ENCODE assay signal across 18 cellular contexts in the genomic region with DNA sequence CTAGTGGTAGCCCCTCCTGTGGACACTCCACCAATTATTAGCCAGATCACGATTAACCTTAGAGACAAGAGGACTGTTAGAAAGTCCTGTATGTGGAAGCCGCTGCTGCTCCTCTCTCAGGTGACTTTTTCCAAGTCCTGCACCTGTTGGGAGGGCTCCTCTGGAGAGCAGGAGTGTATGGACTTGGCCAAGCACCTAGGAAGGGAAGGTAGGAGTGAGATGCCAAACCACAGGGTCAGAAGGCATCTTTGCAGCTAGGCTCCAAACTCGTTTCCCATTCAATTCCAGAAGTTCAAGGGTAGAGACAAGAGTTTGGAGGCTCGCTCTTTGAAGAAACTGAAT. TPM values are rescaled to one million over a fixed set of nuclear protein-coding genes. Genes with fewer than 3 reads are reported as not detected.
A peak's percentile ranks its signal among the peaks of the same experiment; 100 is the strongest.
DNase-seq lines count a peak whose midpoint lies in the region; ATAC-seq and TF ChIP-seq lines count a peak whose summit lies in the region.
"Had no signal": no experiment of that assay in that cellular context is flagged by ENCODE, and none has a peak within 500 bp of the region (broad histone marks: within the 10 kb centered on the region; RNA-seq: fewer than 3 reads in every experiment).

No MANE protein-coding gene starts in this region.

- DNase-seq in Caki2 (ENCODE audit: low read depth) = peak; percentile 67
- no peak for DNase-seq in T-cell
- DNase-seq in lower lobe of right lung = no peak
- DNase-seq in smooth muscle cell (lab: John Stamatoyannopoulos, UW; ENCODE audit: unreplicated experiment) = no peak
- no peak for DNase-seq in NCI-H2107 (lab: John Stamatoyannopoulos, UW)
- DNase-seq in hippocampal formation (lab: John Stamatoyannopoulos, UW) = no peak
- DNase-seq in stimulated activated CD4-positive, alpha-beta T cell treated with anti-CD3 and anti-CD28 coated beads, Interleukin-15, amount 100 ng/mL, for 24 hours = no peak
- DNase-seq: DMS79, mammary epithelial cell, nucleus accumbens, RPMI8226 had no signal

- H3K4me1 ChIP-seq in lower lobe of right lung (peaks cover 58% of the 10 kb centered on the region), smooth muscle cell (ENCODE audit: low read depth) (peaks cover 9% of the 10 kb centered on the region)

- CTCF ChIA-PET in T-cell (lab: Charles Lee) = interaction anchor here (0.7 to 1.0 kb wide), 2 partner anchors 9 to 34 kb away, joined by 3 read pairs; no protein-coding TSS in a partner anchor

- no peaks in the 10 kb centered on the region for H3K9me3 ChIP-seq in lower lobe of right lung
- H3K9me3 ChIP-seq in smooth muscle cell (replicated peaks; ENCODE audit: low read depth) = no peaks in the 10 kb centered on the region
- H3K9me3 ChIP-seq: thoracic aorta had no signal

- no peak for ATAC-seq in T-cell (replicated peaks in 1 of 4)
- ATAC-seq in lower lobe of right lung = peak; percentile 2 to 25
- no peak for ATAC-seq in GM19467 (IDR thresholded peaks at IDR 0.05; ENCODE audit: unreplicated experiment)
- ATAC-seq: HCT116, sciatic nerve had no signal

- peak overlapping the region; percentile 86 to 95 for H3K27ac Mint-ChIP-seq in T-cell
- H3K27ac Mint-ChIP-seq: B cell had no signal

- no peaks in the 10 kb centered on the region for H3F3A ChIP-seq in smooth muscle cell (ENCODE audit: low read depth)

- no peak for TF ChIP-seq CTCF in lower lobe of right lung (IDR thresholded peaks at IDR 0.05)
- no peak for TF ChIP-seq CTCF in smooth muscle cell (IDR thresholded peaks at IDR 0.05; ENCODE audit: borderline replicate concordance, insufficient read depth, poor library complexity, severe bottlenecking)

- POLR2A ChIA-PET in T-cell (lab: Charles Lee) = no interaction called here

- no peak overlapping the region for H3K4me3 ChIP-seq in lower lobe of right lung
- H3K4me3 ChIP-seq in smooth muscle cell = peak overlapping the region; percentile 2
- H3K4me3 ChIP-seq: coronary artery, thoracic aorta had no signal

- H2AFZ ChIP-seq in smooth muscle cell (ENCODE audit: low read depth) = no peak overlapping the region

- peaks cover 100% of the 10 kb centered on the region for H4K20me1 ChIP-seq in smooth muscle cell (ENCODE audit: low read depth)

- H3K27ac ChIP-seq in lower lobe of right lung (peak overlapping the region; percentile 87), smooth muscle cell (ENCODE audit: low read depth) (no peak overlapping the region)
- H3K27ac ChIP-seq: coronary artery, thoracic aorta had no signal

- no peak overlapping the region for H3K9ac ChIP-seq in smooth muscle cell (ENCODE audit: low read depth)

- H3K9me3 Mint-ChIP-seq in T-cell = peaks cover 0 to 3% (median 0%) of the 10 kb centered on the region in 3 donors

- no peaks in the 10 kb centered on the region for H3K27me3 ChIP-seq in lower lobe of right lung (ENCODE audit: low read depth)
- H3K27me3 ChIP-seq in smooth muscle cell (ENCODE audit: low read depth) = no peaks in the 10 kb centered on the region

- peaks cover 63% of the 10 kb centered on the region for H3K79me2 ChIP-seq in smooth muscle cell (ENCODE audit: low read depth)

- in situ Hi-C loops in Caki2 (cut with HindIII; ENCODE audit: low pct_unique_long_range_greater_than_20kb, low sequenced_read_pairs) = no loop called here

- no peak overlapping the region for H3K4me2 ChIP-seq in smooth muscle cell

- intact Hi-C loops in lower lobe of right lung (cut with DNase I) = no loop called here

- peaks cover 0 to 2% of the 10 kb centered on the region in 2 donors for H3K27me3 Mint-ChIP-seq in T-cell

- H3K4me1 Mint-ChIP-seq in T-cell = peaks cover 56 to 67% (median 62%) of the 10 kb centered on the region in 3 donors

- WGBS in smooth muscle cell (ENCODE audit: low lambda C conversion rate) = 99% methylated on average over 4 of the region's 4 CpGs

- peak overlapping the region in 1 of 3 donors; percentile 80 for H3K4me3 Mint-ChIP-seq in T-cell

- no peaks in the 10 kb centered on the region for H3K36me3 Mint-ChIP-seq in T-cell

- no peaks in the 10 kb centered on the region for H3K36me3 ChIP-seq in lower lobe of right lung
- H3K36me3 ChIP-seq in smooth muscle cell (ENCODE audit: low read depth) = no peaks in the 10 kb centered on the region
- H3K36me3 ChIP-seq: thoracic aorta had no signal

RNA-seq across cellular contexts. Expression of gene LDHD, which starts 50.8 kb away (rescaled TPM):
- 0.95 and 1.8 TPM in 2 replicates for total RNA-seq in Caki2 (2014; rRNA removed; shearing (Covaris generic); ENCODE audit: low replicate concordance)
- under 1 TPM in 3 of 5 donors, not detected in 2; 0.13 to 0.47 (median 0.26) TPM for total RNA-seq in T-cell
- 13.2 TPM for total RNA-seq in lower lobe of right lung
- 0.67 and 0.85 TPM in 2 replicates for total RNA-seq in smooth muscle cell
- 1.2 and 1.5 TPM in 2 replicates for polyA plus RNA-seq in smooth muscle cell
- total RNA-seq: astrocyte, B cell had no signal

Comparison
In these comparisons a context has a peak if more than half of its experiments do, and no peak if none do; other contexts are left out.
1. ATAC-seq: peak in lower lobe of right lung (2 of 2); none in T-cell (0 of 4) and GM19467 (single experiment).